ENCODE assay signal across 9 cellular contexts in the genomic region with DNA sequence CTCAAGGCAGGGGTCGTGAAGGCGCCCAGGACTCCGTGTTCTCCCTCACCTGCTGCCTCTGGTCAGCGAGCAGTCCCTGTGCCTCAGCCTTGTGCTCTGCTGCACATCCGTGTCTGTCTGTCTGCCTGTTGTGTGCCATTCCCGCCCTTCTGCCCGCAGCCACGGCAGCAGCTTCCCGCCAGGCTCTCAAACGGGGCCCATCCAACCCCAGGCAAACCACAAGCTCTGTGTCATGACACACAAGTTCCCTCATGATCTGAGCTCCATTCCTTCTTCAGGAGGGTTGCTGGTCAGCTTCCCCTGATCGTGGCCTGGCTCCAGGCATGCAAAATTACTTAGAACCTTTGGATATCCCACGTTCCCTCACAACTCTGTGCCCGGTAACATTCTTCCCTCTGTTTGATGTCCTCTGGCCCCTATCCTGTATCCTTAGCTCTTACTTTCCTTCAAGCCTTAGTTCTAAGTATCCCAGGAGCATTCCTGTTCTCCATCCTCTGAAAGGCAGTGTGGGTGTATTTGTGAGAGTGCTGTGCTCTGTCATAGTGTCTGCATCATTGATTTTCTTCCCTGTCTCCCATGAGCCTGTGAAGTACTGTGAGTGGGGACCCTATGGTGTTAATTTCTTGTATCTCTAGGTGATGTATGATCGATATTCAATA. TPM values are rescaled to one million over a fixed set of nuclear protein-coding genes. Genes with fewer than 3 reads are reported as not detected.
A peak's percentile ranks its signal among the peaks of the same experiment; 100 is the strongest.
DNase-seq lines count a peak whose midpoint lies in the region; ATAC-seq and TF ChIP-seq lines count a peak whose summit lies in the region.
"Had no signal": no experiment of that assay in that cellular context is flagged by ENCODE, and none has a peak within 500 bp of the region (broad histone marks: within the 10 kb centered on the region; RNA-seq: fewer than 3 reads in every experiment).

No MANE protein-coding gene starts in this region.

- no peaks in the 10 kb centered on the region for H3K9me3 Mint-ChIP-seq in activated naive CD4-positive, alpha-beta T cell treated with anti-CD3 and anti-CD28 coated beads for 36 hours

- H3K9me3 ChIP-seq in mucosa of descending colon (no peaks in the 10 kb centered on the region), HAP-1 (no peaks in the 10 kb centered on the region)

- H3K4me3 Mint-ChIP-seq in activated naive CD4-positive, alpha-beta T cell treated with anti-CD3 and anti-CD28 coated beads for 36 hours = peak overlapping the region; percentile 93

- ATAC-seq in Right ventricle myocardium superior (ENCODE audit: poor library complexity) (peak; percentile 30), mucosa of descending colon (peak; percentile 25), HG02870 (IDR thresholded peaks at IDR 0.05; ENCODE audit: unreplicated experiment) (no peak)

- H3K4me3 ChIP-seq in mucosa of descending colon (no peak overlapping the region), HAP-1 (no peak overlapping the region)

- DNase-seq in Right ventricle myocardium superior (no peak), cardiac septum (ENCODE audit: low spot score) (no peak), mucosa of descending colon (peak in 2 of 3 donors; percentile 53 to 69), cerebellum (ENCODE audit: low spot score) (no peak), HAP-1 (ENCODE audit: low spot score in 2 of 2) (no peak), COLO668 (lab: John Stamatoyannopoulos, UW; ENCODE audit: unreplicated experiment) (no peak)
- peak; percentile 83 for DNase-seq in activated naive CD4-positive, alpha-beta T cell treated with anti-CD3 and anti-CD28 coated beads for 36 hours

- intact Hi-C loops in Right ventricle myocardium superior (cut with DNase I) = no loop called here
- intact Hi-C loops in cardiac septum (cut with DNase I) = no loop called here
- intact Hi-C loops in activated naive CD4-positive, alpha-beta T cell treated with anti-CD3 and anti-CD28 coated beads for 36 hours (cut with micrococcal nuclease) = loop anchor here (1.0 kb wide), 1 partner anchor 10 kb away; no protein-coding TSS in a partner anchor
- intact Hi-C loops in mucosa of descending colon (cut with DNase I, micrococcal nuclease) = no loop called here

- CTCF ChIA-PET in activated naive CD4-positive, alpha-beta T cell treated with anti-CD3 and anti-CD28 coated beads for 36 hours (lab: Charles Lee) = interaction anchor here (0.5 to 6.4 kb wide), 15 partner anchors 9 to 132 kb away, joined by 3 to 59 read pairs (median 4); no protein-coding TSS in a partner anchor

- no peaks in the 10 kb centered on the region for H3K36me3 ChIP-seq in mucosa of descending colon (ENCODE audit: low read depth)
- H3K36me3 ChIP-seq in HAP-1 (replicated peaks) = no peaks in the 10 kb centered on the region

- H3K4me1 ChIP-seq in mucosa of descending colon (ENCODE audit: low read depth) = no peaks in the 10 kb centered on the region
- H3K4me1 ChIP-seq in HAP-1 = peaks cover 16% of the 10 kb centered on the region

- TF ChIP-seq CTCF in mucosa of descending colon (IDR thresholded peaks at IDR 0.05) = no peak

- peaks cover 70% of the 10 kb centered on the region for H3K4me1 Mint-ChIP-seq in activated naive CD4-positive, alpha-beta T cell treated with anti-CD3 and anti-CD28 coated beads for 36 hours (ENCODE audit: low read depth)

- peak overlapping the region; percentile 99 for H3K27ac Mint-ChIP-seq in activated naive CD4-positive, alpha-beta T cell treated with anti-CD3 and anti-CD28 coated beads for 36 hours

- no peaks in the 10 kb centered on the region for H3K27me3 Mint-ChIP-seq in activated naive CD4-positive, alpha-beta T cell treated with anti-CD3 and anti-CD28 coated beads for 36 hours (ENCODE audit: low read depth)

- H3K27me3 ChIP-seq in HAP-1 (ENCODE audit: low read depth) = no peaks in the 10 kb centered on the region

- H3K36me3 Mint-ChIP-seq in activated naive CD4-positive, alpha-beta T cell treated with anti-CD3 and anti-CD28 coated beads for 36 hours (ENCODE audit: low read depth) = peaks cover 43% of the 10 kb centered on the region

- in situ Hi-C loops in HAP-1 (cut with MboI; ENCODE audit: low sequenced_read_pairs) = no loop called here

RNA-seq across cellular contexts. Expression of gene GPR183, which starts 3.2 kb away (rescaled TPM):
- total RNA-seq in Right ventricle myocardium superior = 1.6 TPM
- 1.1 TPM for total RNA-seq in cardiac septum
- total RNA-seq in activated naive CD4-positive, alpha-beta T cell treated with anti-CD3 and anti-CD28 coated beads for 36 hours = 10 to 100 TPM; 37.4 to 38.8 TPM
- 10 to 100 TPM in 1 of 3 donors, 1 to 10 TPM in 2; 1.6 to 15.3 (median 5.0) TPM for total RNA-seq in mucosa of descending colon
- total RNA-seq in cerebellum = 1.1 TPM

RNA-seq across cellular contexts. Expression of gene GPR18, which starts 45.8 kb away (rescaled TPM):
- total RNA-seq in Right ventricle myocardium superior (not detected), cardiac septum (not detected), mucosa of descending colon (under 1 TPM; 0.35 to 0.60 (median 0.46) TPM), cerebellum (not detected)
- 1 to 10 TPM; 2.4 TPM for total RNA-seq in activated naive CD4-positive, alpha-beta T cell treated with anti-CD3 and anti-CD28 coated beads for 36 hours
- total RNA-seq: M059J had no signal

Comparison
In these comparisons a context has a peak if more than half of its experiments do, and no peak if none do; other contexts are left out.
1. DNase-seq: peak in activated naive CD4-positive, alpha-beta T cell treated with anti-CD3 and anti-CD28 coated beads for 36 hours (single experiment) and mucosa of descending colon (2 of 3); none in Right ventricle myocardium superior (single experiment), cardiac septum (single experiment), cerebellum (single experiment), HAP-1 (0 of 2) and COLO668 (single experiment).